19 cellular contexts compared by ENCODE assay signal in genomic region chr6:108555399-108556052, GRCh38. TPM values are rescaled to one million over a fixed set of nuclear protein-coding genes. Genes with fewer than 3 reads are reported as not detected.
DNase-seq lines count a peak whose midpoint lies in the region; ATAC-seq and TF ChIP-seq lines count a peak whose summit lies in the region.
"Had no signal": no experiment of that assay in that cellular context is flagged by ENCODE, and none has a peak within 500 bp of the region (broad histone marks: within the 10 kb centered on the region; RNA-seq: fewer than 3 reads in every experiment).

No MANE protein-coding gene starts in this region.

- TF ChIP-seq POLR2A in esophagus muscularis mucosa (IDR thresholded peaks at IDR 0.05; ENCODE audit: low read depth) = no peak
- TF ChIP-seq POLR2A in right lobe of liver (IDR thresholded peaks at IDR 0.05) = no peak

- H3K4me1 Mint-ChIP-seq in CD4-positive, alpha-beta memory T cell = peaks cover 0 to 11% (median 6%) of the 10 kb centered on the region in 4 donors

- 70% methylated on average over 7 of the region's 7 CpGs for WGBS in esophagus muscularis mucosa
- 37% methylated on average over 6 of the region's 7 CpGs for WGBS in right lobe of liver (ENCODE audit: insufficient coverage, low coverage, low lambda C conversion rate, missing lambda C conversion rate)

- H3K27ac ChIP-seq in RWPE2 (ENCODE audit: poor library complexity, severe bottlenecking) = peak overlapping the region; percentile 29
- peak overlapping the region; percentile 98 to 100 (median 99) for H3K27ac ChIP-seq in esophagus muscularis mucosa (replicated peaks in 1 of 4)
- peak overlapping the region in 2 of 3 donors; percentile 41 to 51 for H3K27ac ChIP-seq in right lobe of liver
- H3K27ac ChIP-seq in stomach smooth muscle (ENCODE audit: low read length) = peak overlapping the region; percentile 92
- H3K27ac ChIP-seq in CD4-positive, alpha-beta memory T cell (ENCODE audit: low read depth, low read length) = no peak overlapping the region
- H3K27ac ChIP-seq: GM23248, neutrophil, SJCRH30 had no signal

- H3K27me3 ChIP-seq in RWPE2 (ENCODE audit: insufficient read depth, poor library complexity, severe bottlenecking) (no peaks in the 10 kb centered on the region), esophagus muscularis mucosa (no peaks in the 10 kb centered on the region), right lobe of liver (no peaks in the 10 kb centered on the region), stomach smooth muscle (ENCODE audit: control insufficient read depth in 1 of 2, insufficient read depth in 2 of 2, low read length in 2 of 2) (no peaks in the 10 kb centered on the region)
- no peaks in the 10 kb centered on the region for H3K27me3 ChIP-seq in CD4-positive, alpha-beta memory T cell (ENCODE audit: insufficient read depth, low read length)
- H3K27me3 ChIP-seq: SJCRH30 had no signal

- peak overlapping the region in 1 of 7 donors; percentile 73 for H3K27ac Mint-ChIP-seq in CD4-positive, alpha-beta memory T cell
- H3K27ac Mint-ChIP-seq: activated naive CD8-positive, alpha-beta T cell treated with anti-CD3 and anti-CD28 coated beads, Interleukin-2, amount 10 ng/mL, durations not matched to agents 7 days and 5 days; activated T-helper 2 cell treated with anti-CD3 and anti-CD28 coated beads, Interferon-gamma antibody, Interleukin-2, Interleukin-4, amounts not matched to agents 10 μg/mL and 5 μg/mL and 100 μg/mL, durations not matched to agents 14 hours and 24 hours and 36 hours had no signal

- TF ChIP-seq CTCF in RWPE2 (IDR thresholded peaks at IDR 0.05; ENCODE audit: poor library complexity, severe bottlenecking) (peak; percentile 1), esophagus muscularis mucosa (IDR thresholded peaks at IDR 0.05) (no peak), right lobe of liver (IDR thresholded peaks at IDR 0.05) (no peak)

- H3K36me3 Mint-ChIP-seq in CD4-positive, alpha-beta memory T cell = peaks cover 0 to 14% of the 10 kb centered on the region in 2 donors
- H3K36me3 Mint-ChIP-seq: activated naive CD8-positive, alpha-beta T cell treated with anti-CD3 and anti-CD28 coated beads, Interleukin-2, amount 10 ng/mL, durations not matched to agents 7 days and 5 days had no signal

- intact Hi-C loops in esophagus muscularis mucosa (cut with DNase I) (loop anchor here (5.0 to 10.0 kb wide), 3 partner anchors 227 to 522 kb away; no protein-coding TSS in a partner anchor), right lobe of liver (cut with DNase I) (loop anchor here in 1 of 2 donors (10.0 kb wide), 1 partner anchor 209 kb away; no protein-coding TSS in a partner anchor)
- intact Hi-C loops in CD4-positive, alpha-beta memory T cell (cut with micrococcal nuclease) = loop anchor here (5.0 kb wide), 4 partner anchors 112 to 517 kb away; no protein-coding TSS in a partner anchor

- POLR2A ChIA-PET in CD4-positive, alpha-beta memory T cell (lab: Charles Lee; ENCODE audit: partially characterized antibody) = interaction anchor here (0.7 kb wide), 2 partner anchors 320 to 885 kb away, joined by 3 read pairs; partner anchors contain the start of genes PPIL6 and SMPD2

- H3K4me3 Mint-ChIP-seq in CD4-positive, alpha-beta memory T cell = peak overlapping the region in 2 of 8 donors; percentile 8 to 11
- H3K4me3 Mint-ChIP-seq: activated naive CD8-positive, alpha-beta T cell treated with anti-CD3 and anti-CD28 coated beads, Interleukin-2, amount 10 ng/mL, durations not matched to agents 7 days and 5 days had no signal

- H3K4me1 ChIP-seq in RWPE2 (ENCODE audit: insufficient read depth, poor library complexity, severe bottlenecking) = peaks cover 17% of the 10 kb centered on the region
- peaks cover 26 to 45% (median 35%) of the 10 kb centered on the region in 4 donors for H3K4me1 ChIP-seq in esophagus muscularis mucosa
- peaks cover 0 to 30% (median 12%) of the 10 kb centered on the region in 4 donors for H3K4me1 ChIP-seq in right lobe of liver
- H3K4me1 ChIP-seq in stomach smooth muscle (ENCODE audit: control insufficient read depth, insufficient read depth, low read length) = peaks cover 25% of the 10 kb centered on the region
- H3K4me1 ChIP-seq in CD4-positive, alpha-beta memory T cell (ENCODE audit: insufficient read depth, low read length) = peaks cover 7% of the 10 kb centered on the region
- H3K4me1 ChIP-seq: SJCRH30 had no signal

- peaks cover 0 to 2% of the 10 kb centered on the region in 2 donors for H3K27me3 Mint-ChIP-seq in CD4-positive, alpha-beta memory T cell

- H3K36me3 ChIP-seq in RWPE2 (ENCODE audit: low read depth) (no peaks in the 10 kb centered on the region), esophagus muscularis mucosa (no peaks in the 10 kb centered on the region), right lobe of liver (no peaks in the 10 kb centered on the region), stomach smooth muscle (ENCODE audit: control insufficient read depth in 2 of 2, insufficient read depth in 2 of 2, low read length in 2 of 2) (no peaks in the 10 kb centered on the region)
- no peaks in the 10 kb centered on the region for H3K36me3 ChIP-seq in CD4-positive, alpha-beta memory T cell (ENCODE audit: insufficient read depth, low read length)
- H3K36me3 ChIP-seq: neutrophil, SJCRH30 had no signal

- peak overlapping the region in 1 of 2 donors; percentile 29 for H3K9ac ChIP-seq in stomach smooth muscle (ENCODE audit: low read length in 2 of 2)
- H3K9ac ChIP-seq: GM23248 had no signal

- H3K4me3 ChIP-seq in RWPE2 (ENCODE audit: severe bottlenecking) = no peak overlapping the region
- H3K4me3 ChIP-seq in esophagus muscularis mucosa = no peak overlapping the region
- no peak overlapping the region for H3K4me3 ChIP-seq in right lobe of liver
- H3K4me3 ChIP-seq in stomach smooth muscle (ENCODE audit: low read length in 2 of 2) = peak overlapping the region in 1 of 2 donors; percentile 22
- no peak overlapping the region for H3K4me3 ChIP-seq in CD4-positive, alpha-beta memory T cell (ENCODE audit: low read length in 2 of 2)
- H3K4me3 ChIP-seq: GM23248, SJCRH30 had no signal

- ATAC-seq in RWPE2 (ENCODE audit: low read depth) (peak; percentile 10; the same call in 1 of the 3 replicates), right lobe of liver (peak in 2 of 4 donors; percentile 8), HG03469 (IDR thresholded peaks at IDR 0.05; ENCODE audit: unreplicated experiment) (no peak)

- no peak for DNase-seq in RWPE2 (ENCODE audit: low spot score)
- no peak for DNase-seq in esophagus muscularis mucosa (ENCODE audit: extremely low spot score)
- peak; percentile 48 to 84 (median 69) for DNase-seq in right lobe of liver
- DNase-seq in RPMI8226 = no peak
- DNase-seq in CD4-positive, alpha-beta memory T cell = no peak
- DNase-seq: activated CD4-positive, alpha-beta T cell treated with anti-CD3 and anti-CD28 coated beads, Interleukin-2, amount 50 U/mL, for 1 hour; activated naive CD8-positive, alpha-beta T cell treated with anti-CD3 and anti-CD28 coated beads, Interleukin-2, amount 10 ng/mL, durations not matched to agents 7 days and 5 days; CD8-positive, alpha-beta memory T cell; GM23248; kidney; MV-4-11; NCI-H1694; OCI-M1; SJCRH30; stimulated activated CD4-positive, alpha-beta T cell treated with anti-CD3 and anti-CD28 coated beads, Interleukin-15, amount 100 ng/mL, for 24 hours had no signal

- H3K9me3 ChIP-seq in RWPE2 (ENCODE audit: severe bottlenecking) (no peaks in the 10 kb centered on the region), esophagus muscularis mucosa (no peaks in the 10 kb centered on the region), right lobe of liver (no peaks in the 10 kb centered on the region), stomach smooth muscle (ENCODE audit: control insufficient read depth in 2 of 2, low read length in 2 of 2) (no peaks in the 10 kb centered on the region)
- no peaks in the 10 kb centered on the region for H3K9me3 ChIP-seq in CD4-positive, alpha-beta memory T cell (ENCODE audit: control insufficient read depth in 1 of 2, low read length in 2 of 2)
- H3K9me3 ChIP-seq: neutrophil, SJCRH30 had no signal

- no peak for TF ChIP-seq EP300 in esophagus muscularis mucosa (IDR thresholded peaks at IDR 0.05)

- peaks cover 0 to 2% (median 0%) of the 10 kb centered on the region in 8 donors for H3K9me3 Mint-ChIP-seq in CD4-positive, alpha-beta memory T cell
- H3K9me3 Mint-ChIP-seq: activated naive CD8-positive, alpha-beta T cell treated with anti-CD3 and anti-CD28 coated beads, Interleukin-2, amount 10 ng/mL, durations not matched to agents 7 days and 5 days; activated T-helper 2 cell treated with anti-CD3 and anti-CD28 coated beads, Interferon-gamma antibody, Interleukin-2, Interleukin-4, amounts not matched to agents 10 μg/mL and 5 μg/mL and 100 μg/mL, durations not matched to agents 14 hours and 24 hours and 36 hours; CD8-positive, alpha-beta memory T cell had no signal

- CTCF ChIA-PET in CD4-positive, alpha-beta memory T cell (lab: Charles Lee; ENCODE audit: partially characterized antibody) = interaction anchor here (1.0 to 2.4 kb wide), 4 partner anchors 11 to 518 kb away, joined by 4 to 14 read pairs (median 6); no protein-coding TSS in a partner anchor

RNA-seq across cellular contexts. Expression of gene FOXO3, which starts 5.2 kb away (rescaled TPM):
- 100 to 1,000 TPM in 3 of 4 donors, 10 to 100 TPM in 1; 92.2 to 154 (median 122) TPM for total RNA-seq in esophagus muscularis mucosa
- total RNA-seq in right lobe of liver = 10 to 100 TPM; 18.1 to 45.2 (median 23.8) TPM
- total RNA-seq in CD4-positive, alpha-beta memory T cell = 10 to 100 TPM; 26.4 to 27.0 TPM
- polyA plus RNA-seq in CD4-positive, alpha-beta memory T cell = 10 to 100 TPM; 18.3 to 23.7 TPM

Comparison
In these comparisons a context has a peak if more than half of its experiments do, and no peak if none do; other contexts are left out.
1. DNase-seq: peak in right lobe of liver (3 of 3); none in RWPE2 (single experiment), esophagus muscularis mucosa (single experiment), RPMI8226 (single experiment) and CD4-positive, alpha-beta memory T cell (0 of 5).